Comparison of ENCODE assay signal across 1 cellular context in genomic region chr12:52036587-52037171, GRCh38.
TF ChIP-seq lines count a peak whose summit lies in the region.

No MANE protein-coding gene starts in this region.

TF ChIP-seq in HepG2, 621 proteins besides CTCF, POLR2A, EP300 and RAD21 (continued from another document and continues in another):
- TF ChIP-seq HOMEZ (CRISPR knock-in tag; IDR thresholded peaks at IDR 0.05; ENCODE audit: low read depth): no peak
- no peak for TF ChIP-seq CBFB (CRISPR knock-in tag; IDR thresholded peaks at IDR 0.05)
- TF ChIP-seq STAG1 (CRISPR knock-in tag; IDR thresholded peaks at IDR 0.05): no peak
- TF ChIP-seq ZFP91 (CRISPR knock-in tag; IDR thresholded peaks at IDR 0.05; ENCODE audit: borderline replicate concordance): 0 out of 2 replicates have a peak, but pooled peaks have one; percentile 16
- TF ChIP-seq RFXAP (CRISPR knock-in tag; IDR thresholded peaks at IDR 0.05; ENCODE audit: borderline replicate concordance): 0 out of 2 replicates have a peak, but pooled peaks have one; percentile 38
- no peak for TF ChIP-seq ZNF326 (CRISPR knock-in tag; IDR thresholded peaks at IDR 0.05; ENCODE audit: borderline replicate concordance)
- TF ChIP-seq GATA4 (IDR thresholded peaks at IDR 0.05; ENCODE audit: borderline replicate concordance, low read depth): no peak
- TF ChIP-seq FOSL2 (CRISPR knock-in tag; IDR thresholded peaks at IDR 0.05): peak; percentile 29; the same call in 1 of the 2 replicates
- no peak for TF ChIP-seq ARNT2 (CRISPR knock-in tag; IDR thresholded peaks at IDR 0.05; ENCODE audit: low read depth)
- no peak for TF ChIP-seq JUN (CRISPR knock-in tag; IDR thresholded peaks at IDR 0.05)
- no peak for TF ChIP-seq ZNF24 (IDR thresholded peaks at IDR 0.05)
- TF ChIP-seq SKI (IDR thresholded peaks at IDR 0.05; ENCODE audit: partially characterized antibody): no peak
- TF ChIP-seq ZNF691 (CRISPR knock-in tag; IDR thresholded peaks at IDR 0.05; ENCODE audit: borderline replicate concordance, low read depth): 0 out of 2 replicates have a peak, but pooled peaks have one; percentile 18
- no peak; the same call in 1 of the 2 replicates for TF ChIP-seq HMG20A (CRISPR knock-in tag; IDR thresholded peaks at IDR 0.05; ENCODE audit: borderline replicate concordance)
- peak; percentile 61; the same call in 1 of the 2 replicates for TF ChIP-seq ZNF724P (CRISPR knock-in tag; IDR thresholded peaks at IDR 0.05; ENCODE audit: borderline replicate concordance)
- TF ChIP-seq XBP1 (CRISPR knock-in tag; IDR thresholded peaks at IDR 0.05): no peak
- TF ChIP-seq ZFP1 (CRISPR knock-in tag; IDR thresholded peaks at IDR 0.05): no peak
- TF ChIP-seq YEATS4 (CRISPR knock-in tag; IDR thresholded peaks at IDR 0.05; ENCODE audit: borderline replicate concordance): no peak
- no peak for TF ChIP-seq JUND (CRISPR knock-in tag; IDR thresholded peaks at IDR 0.05)
- TF ChIP-seq PRPF4 (IDR thresholded peaks at IDR 0.05; ENCODE audit: low read depth, low read length, poor library complexity, severe bottlenecking): no peak
- TF ChIP-seq ZNF350 (CRISPR knock-in tag; IDR thresholded peaks at IDR 0.05; ENCODE audit: borderline replicate concordance, low read depth): no peak; the same call in 1 of the 2 replicates
- no peak for TF ChIP-seq RORA (CRISPR knock-in tag; IDR thresholded peaks at IDR 0.05)
- TF ChIP-seq SMARCC2 (IDR thresholded peaks at IDR 0.05): no peak
- TF ChIP-seq ZNF766 (CRISPR knock-in tag; IDR thresholded peaks at IDR 0.05; ENCODE audit: borderline replicate concordance): no peak
- peak; percentile 31; the same call in 1 of the 2 replicates for TF ChIP-seq TBX2 (CRISPR knock-in tag; IDR thresholded peaks at IDR 0.05; ENCODE audit: borderline replicate concordance)
- TF ChIP-seq ZNF839 (CRISPR knock-in tag; IDR thresholded peaks at IDR 0.05; ENCODE audit: borderline replicate concordance): no peak
- no peak for TF ChIP-seq ELK4 (CRISPR knock-in tag; IDR thresholded peaks at IDR 0.05; ENCODE audit: borderline replicate concordance)
- no peak for TF ChIP-seq GTF3A (CRISPR knock-in tag; conservative IDR thresholded peaks at IDR 0.05)
- TF ChIP-seq ZNF629 (CRISPR knock-in tag; conservative IDR thresholded peaks at IDR 0.05): no peak
- no peak for TF ChIP-seq SOX13 (IDR thresholded peaks at IDR 0.05)
- TF ChIP-seq SOX13 (CRISPR knock-in tag; conservative IDR thresholded peaks at IDR 0.05 in 1 of 2, IDR thresholded peaks at IDR 0.05 in 1 of 2): peak in 1 of 2 experiments; percentile 41; a peak in 1 of 4 replicates
- TF ChIP-seq ZSCAN12 (CRISPR knock-in tag; IDR thresholded peaks at IDR 0.05): no peak
- peak; percentile 82; the same call in 1 of the 2 replicates for TF ChIP-seq ZFP82 (CRISPR knock-in tag; IDR thresholded peaks at IDR 0.05; ENCODE audit: borderline replicate concordance)
- no peak for TF ChIP-seq PPARG (CRISPR knock-in tag; conservative IDR thresholded peaks at IDR 0.05)
- no peak for TF ChIP-seq ZMYM3 (CRISPR knock-in tag; IDR thresholded peaks at IDR 0.05)
- TF ChIP-seq ZBTB20 (CRISPR knock-in tag; IDR thresholded peaks at IDR 0.05; ENCODE audit: borderline replicate concordance, low read depth): no peak
- TF ChIP-seq ZZZ3 (CRISPR knock-in tag; IDR thresholded peaks at IDR 0.05; ENCODE audit: borderline replicate concordance): no peak
- no peak for TF ChIP-seq SIX4 (CRISPR knock-in tag; IDR thresholded peaks at IDR 0.05)
- TF ChIP-seq GRHL1 (CRISPR knock-in tag; conservative IDR thresholded peaks at IDR 0.05): no peak
- TF ChIP-seq MTA3 (CRISPR knock-in tag; IDR thresholded peaks at IDR 0.05): no peak
- no peak for TF ChIP-seq ARID2 (CRISPR knock-in tag; IDR thresholded peaks at IDR 0.05; ENCODE audit: borderline replicate concordance)
- no peak for TF ChIP-seq AFF4 (CRISPR knock-in tag; IDR thresholded peaks at IDR 0.05)
- no peak for TF ChIP-seq ZNF564 (CRISPR knock-in tag; IDR thresholded peaks at IDR 0.05)
- no peak for TF ChIP-seq ZNF30 (CRISPR knock-in tag; IDR thresholded peaks at IDR 0.05)
- no peak for TF ChIP-seq ZNF672 (CRISPR knock-in tag; IDR thresholded peaks at IDR 0.05)
- no peak for TF ChIP-seq DDIT3 (CRISPR knock-in tag; IDR thresholded peaks at IDR 0.05)
- no peak for TF ChIP-seq SOX5 (CRISPR knock-in tag; IDR thresholded peaks at IDR 0.05; ENCODE audit: borderline replicate concordance)
- TF ChIP-seq ZNF431 (CRISPR knock-in tag; IDR thresholded peaks at IDR 0.05; ENCODE audit: borderline replicate concordance, low read depth): no peak
- no peak; the same call in 1 of the 2 replicates for TF ChIP-seq ZNF740 (CRISPR knock-in tag; IDR thresholded peaks at IDR 0.05)
- TF ChIP-seq ZNF44 (CRISPR knock-in tag; IDR thresholded peaks at IDR 0.05): no peak
- TF ChIP-seq HOXA7 (CRISPR knock-in tag; IDR thresholded peaks at IDR 0.05): no peak
- TF ChIP-seq PRDM4 (CRISPR knock-in tag; IDR thresholded peaks at IDR 0.05; ENCODE audit: borderline replicate concordance): no peak
- TF ChIP-seq KDM5A (IDR thresholded peaks at IDR 0.05; ENCODE audit: borderline replicate concordance, low read length): no peak
- no peak for TF ChIP-seq PLRG1 (conservative IDR thresholded peaks at IDR 0.05)
- TF ChIP-seq ZNF580 (CRISPR knock-in tag; IDR thresholded peaks at IDR 0.05; ENCODE audit: borderline replicate concordance, low read depth): no peak
- TF ChIP-seq FOXP4 (CRISPR knock-in tag; IDR thresholded peaks at IDR 0.05): no peak
